Comparison of ENCODE assay signal across 22 cellular contexts in genomic region chr5:77300457-77300856, GRCh38.
"Had no signal": no experiment of that assay in that cellular context is flagged by ENCODE, and none has a peak within 500 bp of the region (broad histone marks: within the 10 kb centered on the region; RNA-seq: fewer than 3 reads in every experiment).

No MANE protein-coding gene starts in this region.

- H3K36me3 ChIP-seq: WERI-Rb-1 had no signal

- H3K27ac Mint-ChIP-seq: activated CD4-positive, alpha-beta T cell treated with anti-CD3 and anti-CD28 coated beads for 36 hours; activated CD8-positive, alpha-beta memory T cell treated with anti-CD3 and anti-CD28 coated beads, Interleukin-2, amount 10 ng/mL, durations not matched to agents 7 days and 5 days; activated naive CD4-positive, alpha-beta T cell treated with anti-CD3 and anti-CD28 coated beads, Interleukin-2, amount 50 U/mL, for 72 hours; activated naive CD8-positive, alpha-beta T cell treated with anti-CD3 and anti-CD28 coated beads, Interleukin-2, amount 50 U/mL, for 24 hours; activated T-cell treated with anti-CD3 and anti-CD28 coated beads, Interleukin-2, amount 50 U/mL, for 24 hours; activated T-helper 1 cell treated with anti-CD3 and anti-CD28 coated beads, Interleukin-12 subunit alpha, Interleukin-12 subunit beta, Interleukin-2, Interleukin-4 antibody, amounts not matched to agents 30 ng/mL and 10 ng/mL and 1 ng/mL, durations not matched to agents 14 hours and 24 hours and 36 hours; brain; T-cell had no signal

- H3K27ac ChIP-seq: WERI-Rb-1 had no signal

- ATAC-seq: activated CD4-positive, alpha-beta T cell treated with anti-CD3 and anti-CD28 coated beads for 36 hours; activated CD8-positive, alpha-beta memory T cell treated with anti-CD3 and anti-CD28 coated beads, Interleukin-2, amount 10 ng/mL, durations not matched to agents 7 days and 5 days; activated naive CD4-positive, alpha-beta T cell treated with anti-CD3 and anti-CD28 coated beads, Interleukin-2, amount 50 U/mL, for 72 hours; activated naive CD8-positive, alpha-beta T cell treated with anti-CD3 and anti-CD28 coated beads, Interleukin-2, amount 50 U/mL, for 24 hours; K562; PC-3; T-cell had no signal

- H3K36me3 Mint-ChIP-seq: activated CD8-positive, alpha-beta memory T cell treated with anti-CD3 and anti-CD28 coated beads, Interleukin-2, amount 10 ng/mL, durations not matched to agents 7 days and 5 days; activated naive CD4-positive, alpha-beta T cell treated with anti-CD3 and anti-CD28 coated beads, Interleukin-2, amount 50 U/mL, for 72 hours; brain; T-cell had no signal

- DNase-seq: activated CD4-positive, alpha-beta T cell treated with anti-CD3 and anti-CD28 coated beads for 36 hours; activated CD8-positive, alpha-beta memory T cell treated with anti-CD3 and anti-CD28 coated beads, Interleukin-2, amount 10 ng/mL, durations not matched to agents 7 days and 5 days; activated effector memory CD4-positive, alpha-beta T cell treated with anti-CD3 and anti-CD28 coated beads, Interleukin-2, amount 50 U/mL, for 16 hours; activated naive CD4-positive, alpha-beta T cell treated with Interleukin-2 at 50 U/mL for 16 hours; activated naive CD8-positive, alpha-beta T cell treated with anti-CD3 and anti-CD28 coated beads, Interleukin-2, amount 50 U/mL, for 24 hours; activated T-cell treated with anti-CD3 and anti-CD28 coated beads, Interleukin-2, amount 50 U/mL, for 24 hours; amniotic stem cell; Karpas-422; MM.1S; NCI-H1105 treated with DMSO at 0.1 percent for 48 hours; NCI-H1436 treated with DMSO at 0.1 percent for 48 hours; NCI-H187; NCI-H2081; NCI-H510A treated with DMSO at 0.1 percent for 48 hours; PC-3; SIG-M5; T-cell; WERI-Rb-1 had no signal

- H3K27me3 Mint-ChIP-seq: brain had no signal

- H3K4me3 ChIP-seq: K562 had no signal

- H3K4me1 Mint-ChIP-seq: activated CD4-positive, alpha-beta T cell treated with anti-CD3 and anti-CD28 coated beads for 36 hours; activated naive CD8-positive, alpha-beta T cell treated with anti-CD3 and anti-CD28 coated beads, Interleukin-2, amount 50 U/mL, for 24 hours; T-cell had no signal

- H3K9me3 Mint-ChIP-seq: activated naive CD8-positive, alpha-beta T cell treated with anti-CD3 and anti-CD28 coated beads, Interleukin-2, amount 50 U/mL, for 24 hours; activated T-cell treated with anti-CD3 and anti-CD28 coated beads, Interleukin-2, amount 50 U/mL, for 24 hours; activated T-helper 1 cell treated with anti-CD3 and anti-CD28 coated beads, Interleukin-12 subunit alpha, Interleukin-12 subunit beta, Interleukin-2, Interleukin-4 antibody, amounts not matched to agents 30 ng/mL and 10 ng/mL and 1 ng/mL, durations not matched to agents 14 hours and 24 hours and 36 hours; brain; T-cell had no signal

- H3K4me3 Mint-ChIP-seq: activated CD4-positive, alpha-beta T cell treated with anti-CD3 and anti-CD28 coated beads for 36 hours; activated CD8-positive, alpha-beta memory T cell treated with anti-CD3 and anti-CD28 coated beads, Interleukin-2, amount 10 ng/mL, durations not matched to agents 7 days and 5 days; activated naive CD8-positive, alpha-beta T cell treated with anti-CD3 and anti-CD28 coated beads, Interleukin-2, amount 50 U/mL, for 24 hours; activated T-cell treated with anti-CD3 and anti-CD28 coated beads, Interleukin-2, amount 50 U/mL, for 24 hours; activated T-helper 1 cell treated with anti-CD3 and anti-CD28 coated beads, Interleukin-12 subunit alpha, Interleukin-12 subunit beta, Interleukin-2, Interleukin-4 antibody, amounts not matched to agents 30 ng/mL and 10 ng/mL and 1 ng/mL, durations not matched to agents 14 hours and 24 hours and 36 hours; brain; T-cell had no signal
